ENCODE assay signal across 1 cellular context in genomic region chr6:54098450-54099044, GRCh38.
TF ChIP-seq lines count a peak whose summit lies in the region.

No MANE protein-coding gene starts in this region.

TF ChIP-seq in HepG2, 621 proteins besides CTCF, POLR2A, EP300 and RAD21 (continues in another document):
- TF ChIP-seq ATF2 (CRISPR knock-in tag; IDR thresholded peaks at IDR 0.05) = no peak
- TF ChIP-seq ZNF362 (CRISPR knock-in tag; IDR thresholded peaks at IDR 0.05; ENCODE audit: borderline replicate concordance) = peak; percentile 57; the same call in 1 of the 2 replicates
- TF ChIP-seq ZNF740 (CRISPR knock-in tag; IDR thresholded peaks at IDR 0.05) = no peak
- TF ChIP-seq ISL2 (CRISPR knock-in tag; IDR thresholded peaks at IDR 0.05) = peak; percentile 80
- peak; percentile 91 for TF ChIP-seq ZNF629 (CRISPR knock-in tag; conservative IDR thresholded peaks at IDR 0.05)
- peak; percentile 32; the same call in 1 of the 2 replicates for TF ChIP-seq CHD4 (IDR thresholded peaks at IDR 0.05; ENCODE audit: borderline replicate concordance, low read length)
- no peak for TF ChIP-seq ZNF136 (CRISPR knock-in tag; IDR thresholded peaks at IDR 0.05; ENCODE audit: low read depth)
- TF ChIP-seq ZNF749 (CRISPR knock-in tag; IDR thresholded peaks at IDR 0.05; ENCODE audit: borderline replicate concordance) = no peak
- no peak for TF ChIP-seq HCFC1 (IDR thresholded peaks at IDR 0.05; ENCODE audit: low read depth, low read length)
- 0 out of 2 replicates have a peak, but pooled peaks have one; percentile 57 for TF ChIP-seq RCOR2 (CRISPR knock-in tag; IDR thresholded peaks at IDR 0.05)
- peak; percentile 66; the same call in 1 of the 2 replicates for TF ChIP-seq GATA4 (IDR thresholded peaks at IDR 0.05; ENCODE audit: borderline replicate concordance, low read depth)
- TF ChIP-seq NR1H2 (CRISPR knock-in tag; IDR thresholded peaks at IDR 0.05; ENCODE audit: borderline replicate concordance, low read depth) = no peak
- TF ChIP-seq PAXIP1 (CRISPR knock-in tag; conservative IDR thresholded peaks at IDR 0.05) = 0 out of 2 replicates have a peak, but pooled peaks have one; percentile 24
- peak; percentile 41; the same call in 1 of the 2 replicates for TF ChIP-seq BCL6 (CRISPR knock-in tag; IDR thresholded peaks at IDR 0.05)
- TF ChIP-seq CREM (IDR thresholded peaks at IDR 0.05) = peak; percentile 41; the same call in 1 of the 2 replicates
- no peak for TF ChIP-seq CREM (CRISPR knock-in tag; IDR thresholded peaks at IDR 0.05)
- TF ChIP-seq RORA (CRISPR knock-in tag; IDR thresholded peaks at IDR 0.05) = no peak
- TF ChIP-seq FOXA3 (CRISPR knock-in tag; IDR thresholded peaks at IDR 0.05) = peak; percentile 71
- TF ChIP-seq HDAC2 (CRISPR knock-in tag; IDR thresholded peaks at IDR 0.05) = 0 out of 2 replicates have a peak, but pooled peaks have one; percentile 23
- TF ChIP-seq ZNF709 (CRISPR knock-in tag; IDR thresholded peaks at IDR 0.05) = no peak
- TF ChIP-seq IKZF1 (IDR thresholded peaks at IDR 0.05) = no peak
- TF ChIP-seq NFE2L2 (IDR thresholded peaks at IDR 0.05; ENCODE audit: low read length) = 0 out of 2 replicates have a peak, but pooled peaks have one; percentile 35
- TF ChIP-seq FOXJ3 (CRISPR knock-in tag; IDR thresholded peaks at IDR 0.05; ENCODE audit: borderline replicate concordance) = peak; percentile 39; the same call in 1 of the 2 replicates
- peak; percentile 52 for TF ChIP-seq NCOA2 (CRISPR knock-in tag; IDR thresholded peaks at IDR 0.05)
- TF ChIP-seq PITX1 (CRISPR knock-in tag; IDR thresholded peaks at IDR 0.05) = peak; percentile 72
- no peak for TF ChIP-seq TRAFD1 (CRISPR knock-in tag; IDR thresholded peaks at IDR 0.05; ENCODE audit: borderline replicate concordance)
- peak; percentile 84; the same call in 1 of the 2 replicates for TF ChIP-seq KDM1A (CRISPR knock-in tag; IDR thresholded peaks at IDR 0.05)
- no peak for TF ChIP-seq ZNF251 (CRISPR knock-in tag; IDR thresholded peaks at IDR 0.05)
- 0 out of 2 replicates have a peak, but pooled peaks have one; percentile 26 for TF ChIP-seq FOSL2 (CRISPR knock-in tag; IDR thresholded peaks at IDR 0.05)
- TF ChIP-seq ZNF780A (CRISPR knock-in tag; IDR thresholded peaks at IDR 0.05) = no peak
- TF ChIP-seq ZBTB40 (IDR thresholded peaks at IDR 0.05) = no peak
- TF ChIP-seq ZBTB40 (CRISPR knock-in tag; IDR thresholded peaks at IDR 0.05) = no peak
- TF ChIP-seq ZKSCAN1 (IDR thresholded peaks at IDR 0.05; ENCODE audit: low read length) = peak; percentile 82; the same call in 1 of the 2 replicates
- TF ChIP-seq ZNF12 (CRISPR knock-in tag; IDR thresholded peaks at IDR 0.05) = peak; percentile 41; the same call in 1 of the 2 replicates
- TF ChIP-seq ERF (CRISPR knock-in tag; IDR thresholded peaks at IDR 0.05) = 0 out of 2 replicates have a peak, but pooled peaks have one; percentile 37
- no peak for TF ChIP-seq ZC3H4 (CRISPR knock-in tag; IDR thresholded peaks at IDR 0.05; ENCODE audit: borderline replicate concordance)
- TF ChIP-seq NFIC (IDR thresholded peaks at IDR 0.05; ENCODE audit: low read length) = 0 out of 2 replicates have a peak, but pooled peaks have one; percentile 6
- 0 out of 2 replicates have a peak, but pooled peaks have one; percentile 10 for TF ChIP-seq HNF4A (CRISPR knock-in tag; IDR thresholded peaks at IDR 0.05)
- TF ChIP-seq NR2F2 (IDR thresholded peaks at IDR 0.05; ENCODE audit: borderline replicate concordance, low read depth) = 0 out of 2 replicates have a peak, but pooled peaks have one; percentile 32
- 0 out of 2 replicates have a peak, but pooled peaks have one; percentile 18 for TF ChIP-seq HNF1A (IDR thresholded peaks at IDR 0.05; ENCODE audit: low read depth)
- peak; percentile 15; the same call in 1 of the 2 replicates for TF ChIP-seq HNF1A (CRISPR knock-in tag; IDR thresholded peaks at IDR 0.05; ENCODE audit: borderline replicate concordance)
